In genomic region chr9:708556-709432, GRCh38 we compare ENCODE assay signal across 10 cellular contexts.
DNase-seq lines count a peak whose midpoint lies in the region; ATAC-seq and TF ChIP-seq lines count a peak whose summit lies in the region.
"Had no signal": no experiment of that assay in that cellular context is flagged by ENCODE, and none has a peak within 500 bp of the region (broad histone marks: within the 10 kb centered on the region; RNA-seq: fewer than 3 reads in every experiment).

No MANE protein-coding gene starts in this region.

- H3K4me1 ChIP-seq in right lobe of liver (peaks cover 0 to 60% (median 25%) of the 10 kb centered on the region in 4 donors), thoracic aorta (ENCODE audit: control insufficient read depth in 1 of 2, low read depth in 2 of 2) (peaks cover 40 to 71% of the 10 kb centered on the region in 2 donors)

- WGBS in right lobe of liver (ENCODE audit: insufficient coverage, low coverage, low lambda C conversion rate, missing lambda C conversion rate) = 11% methylated on average over 9 of the region's 9 CpGs

- intact Hi-C loops in right lobe of liver (cut with DNase I) = no loop called here

- TF ChIP-seq POLR2A in right lobe of liver (IDR thresholded peaks at IDR 0.05) = peak; percentile 56

- H3K9me3 ChIP-seq in right lobe of liver = no peaks in the 10 kb centered on the region
- no peaks in the 10 kb centered on the region for H3K9me3 ChIP-seq in thoracic aorta

- no peak for TF ChIP-seq CTCF in right lobe of liver (IDR thresholded peaks at IDR 0.05)
- TF ChIP-seq CTCF in thoracic aorta (IDR thresholded peaks at IDR 0.05) = no peak

- H3K27me3 ChIP-seq in right lobe of liver (no peaks in the 10 kb centered on the region), thoracic aorta (replicated peaks; ENCODE audit: insufficient read depth) (no peaks in the 10 kb centered on the region)

- H3K36me3 ChIP-seq in right lobe of liver (peaks cover 0 to 32% (median 16%) of the 10 kb centered on the region in 4 donors), thoracic aorta (peaks cover 18% of the 10 kb centered on the region)

- DNase-seq in DMS53 (lab: John Stamatoyannopoulos, UW) (peak; percentile 0), DMS53 treated with DMSO at 0.1 percent for 48 hours (lab: John Stamatoyannopoulos, UW; ENCODE audit: unreplicated experiment) (no peak), cerebellar cortex (ENCODE audit: low spot score) (peak; percentile 66), right lobe of liver (peak; percentile 61 to 84 (median 80)), thoracic aorta (ENCODE audit: low spot score) (no peak), NCI-H69 (lab: John Stamatoyannopoulos, UW) (no peak)
- no peak for DNase-seq in activated CD4-positive, alpha-beta T cell treated with anti-CD3 and anti-CD28 coated beads for 1 hour
- DNase-seq in stimulated activated CD4-positive, alpha-beta T cell treated with anti-CD3 and anti-CD28 coated beads, Interleukin-4, amount 100 ng/mL, for 1 hour = no peak
- DNase-seq: 8988T, nucleus accumbens had no signal

- ATAC-seq in right lobe of liver = peak; percentile 64 to 77 (median 68)
- no peak for ATAC-seq in thoracic aorta (ENCODE audit: insufficient number of reproducible peaks, low FRiP score, low read depth)

- H3K4me3 ChIP-seq in right lobe of liver (peak overlapping the region; percentile 26 to 60 (median 38)), thoracic aorta (peak overlapping the region; percentile 74)

- H3K27ac ChIP-seq in right lobe of liver (peak overlapping the region; percentile 71 to 88 (median 79)), thoracic aorta (peak overlapping the region; percentile 91 to 95)

Comparison
In these comparisons a context has a peak if more than half of its experiments do, and no peak if none do; other contexts are left out.
1. DNase-seq: peak in DMS53 (single experiment), cerebellar cortex (single experiment) and right lobe of liver (3 of 3); none in DMS53 treated with DMSO at 0.1 percent for 48 hours (single experiment), thoracic aorta (single experiment), activated CD4-positive, alpha-beta T cell treated with anti-CD3 and anti-CD28 coated beads for 1 hour (single experiment), NCI-H69 (single experiment) and stimulated activated CD4-positive, alpha-beta T cell treated with anti-CD3 and anti-CD28 coated beads, Interleukin-4, amount 100 ng/mL, for 1 hour (single experiment).